Comparison of ENCODE assay signal across 8 cellular contexts in the genomic region with DNA sequence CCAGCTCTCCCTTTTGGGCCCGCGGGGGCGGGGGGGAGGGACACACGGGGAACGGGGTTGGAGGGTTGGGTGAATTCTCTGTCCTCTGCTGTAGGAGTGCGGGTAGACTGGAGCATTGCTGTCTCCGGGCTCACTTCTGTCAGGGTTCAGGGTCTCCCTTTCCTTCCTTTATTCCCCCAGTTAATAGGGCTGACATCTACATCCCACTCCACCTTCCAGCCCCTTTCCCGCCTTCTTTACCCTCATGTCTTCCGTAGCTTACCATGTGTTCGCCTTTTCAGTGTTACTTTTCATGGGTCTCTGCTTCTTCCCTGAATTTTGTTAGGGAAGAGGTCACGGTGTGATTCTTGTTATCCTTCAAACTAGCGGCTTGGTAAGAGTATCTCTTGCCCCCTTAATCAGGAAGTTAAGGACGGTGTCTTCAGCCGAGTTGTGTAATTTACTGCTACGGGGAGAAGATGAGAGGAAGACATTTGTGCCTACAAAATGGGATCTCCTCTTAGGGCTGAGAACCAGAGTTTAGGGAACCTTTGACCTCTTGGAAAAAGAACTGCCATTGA. TPM values are rescaled to one million over a fixed set of nuclear protein-coding genes. Genes with fewer than 3 reads are reported as not detected.
DNase-seq lines count a peak whose midpoint lies in the region; ATAC-seq and TF ChIP-seq lines count a peak whose summit lies in the region.

No MANE protein-coding gene starts in this region.

- no peaks in the 10 kb centered on the region for H3K27me3 ChIP-seq in cardiac muscle cell

- H3K4me3 Mint-ChIP-seq in activated naive CD8-positive, alpha-beta T cell treated with anti-CD3 and anti-CD28 coated beads, Interleukin-2, amount 50 U/mL, for 24 hours = peak overlapping the region; percentile 96

- H3K27ac Mint-ChIP-seq in activated naive CD8-positive, alpha-beta T cell treated with anti-CD3 and anti-CD28 coated beads, Interleukin-2, amount 50 U/mL, for 24 hours = peak overlapping the region; percentile 92

- H3K4me1 ChIP-seq in cardiac muscle cell (ENCODE audit: low read depth) = peaks cover 26% of the 10 kb centered on the region

- no peaks in the 10 kb centered on the region for H3K36me3 ChIP-seq in cardiac muscle cell

- no peaks in the 10 kb centered on the region for H3K9me3 Mint-ChIP-seq in activated naive CD8-positive, alpha-beta T cell treated with anti-CD3 and anti-CD28 coated beads, Interleukin-2, amount 50 U/mL, for 24 hours

- no peak for TF ChIP-seq CTCF in cardiac muscle cell (IDR thresholded peaks at IDR 0.05; ENCODE audit: low read depth, low read length)

- in situ Hi-C loops in KBM-7 (cut with MboI; ENCODE audit: low pct_unique_long_range_greater_than_20kb, low sequenced_read_pairs) = no loop called here

- peaks cover 26% of the 10 kb centered on the region for H3K36me3 Mint-ChIP-seq in activated naive CD8-positive, alpha-beta T cell treated with anti-CD3 and anti-CD28 coated beads, Interleukin-2, amount 50 U/mL, for 24 hours (ENCODE audit: low read depth)

- peak overlapping the region; percentile 87 for H3K27ac ChIP-seq in cardiac muscle cell

- DNase-seq in cardiac muscle cell (ENCODE audit: low read depth in 1 of 2, low spot score in 1 of 2) = no peak
- no peak for DNase-seq in cardiac septum (ENCODE audit: low spot score)
- DNase-seq in KBM-7 = peak; percentile 60
- DNase-seq in activated naive CD8-positive, alpha-beta T cell treated with anti-CD3 and anti-CD28 coated beads, Interleukin-2, amount 50 U/mL, for 24 hours = no peak
- DNase-seq in iris pigment epithelial cell (ENCODE audit: low read depth) = peak; percentile 29
- DNase-seq in stimulated activated naive CD8-positive, alpha-beta T cell treated with anti-CD3 and anti-CD28 coated beads, Interleukin-15, Interleukin-2, amounts not matched to agents 100 U/mL and 50 U/mL, for 24 hours = peak; percentile 73
- no peak for DNase-seq in NCI-H1930 (lab: John Stamatoyannopoulos, UW)
- no peak for DNase-seq in mesenteric fat pad (ENCODE audit: low spot score)

- intact Hi-C loops in cardiac septum (cut with DNase I) = loop anchor here (1.0 to 10.0 kb wide), 3 partner anchors 28 to 117 kb away; partner anchors contain the start of gene INKA2

- H3K9me3 ChIP-seq in cardiac muscle cell (ENCODE audit: low read depth) = no peaks in the 10 kb centered on the region

- H3K4me1 Mint-ChIP-seq in activated naive CD8-positive, alpha-beta T cell treated with anti-CD3 and anti-CD28 coated beads, Interleukin-2, amount 50 U/mL, for 24 hours = peaks cover 78% of the 10 kb centered on the region

- H3K4me3 ChIP-seq in cardiac muscle cell = peak overlapping the region; percentile 63

- no peaks in the 10 kb centered on the region for H3K27me3 Mint-ChIP-seq in activated naive CD8-positive, alpha-beta T cell treated with anti-CD3 and anti-CD28 coated beads, Interleukin-2, amount 50 U/mL, for 24 hours

- peak; percentile 21 for ATAC-seq in activated naive CD8-positive, alpha-beta T cell treated with anti-CD3 and anti-CD28 coated beads, Interleukin-2, amount 50 U/mL, for 24 hours
- ATAC-seq in stimulated activated naive CD8-positive, alpha-beta T cell treated with anti-CD3 and anti-CD28 coated beads, Interleukin-15, Interleukin-2, amounts not matched to agents 100 U/mL and 50 U/mL, for 24 hours = peak; percentile 20

RNA-seq across cellular contexts. Expression of gene RAP1A, which starts 0.9 kb away (rescaled TPM):
- total RNA-seq in cardiac muscle cell (9.2 and 13.5 TPM in 2 replicates), cardiac septum (114 TPM), mesenteric fat pad (105 TPM)
- polyA plus RNA-seq in cardiac muscle cell = 18.3 and 24.9 TPM in 2 replicates

Comparison
In these comparisons a context has a peak if more than half of its experiments do, and no peak if none do; other contexts are left out.
1. DNase-seq: peak in KBM-7 (single experiment), iris pigment epithelial cell (single experiment) and stimulated activated naive CD8-positive, alpha-beta T cell treated with anti-CD3 and anti-CD28 coated beads, Interleukin-15, Interleukin-2, amounts not matched to agents 100 U/mL and 50 U/mL, for 24 hours (single experiment); none in cardiac muscle cell (0 of 2), cardiac septum (single experiment), activated naive CD8-positive, alpha-beta T cell treated with anti-CD3 and anti-CD28 coated beads, Interleukin-2, amount 50 U/mL, for 24 hours (single experiment), NCI-H1930 (0 of 2) and mesenteric fat pad (single experiment).